ENCODE assay signal across 31 cellular contexts in the genomic region with DNA sequence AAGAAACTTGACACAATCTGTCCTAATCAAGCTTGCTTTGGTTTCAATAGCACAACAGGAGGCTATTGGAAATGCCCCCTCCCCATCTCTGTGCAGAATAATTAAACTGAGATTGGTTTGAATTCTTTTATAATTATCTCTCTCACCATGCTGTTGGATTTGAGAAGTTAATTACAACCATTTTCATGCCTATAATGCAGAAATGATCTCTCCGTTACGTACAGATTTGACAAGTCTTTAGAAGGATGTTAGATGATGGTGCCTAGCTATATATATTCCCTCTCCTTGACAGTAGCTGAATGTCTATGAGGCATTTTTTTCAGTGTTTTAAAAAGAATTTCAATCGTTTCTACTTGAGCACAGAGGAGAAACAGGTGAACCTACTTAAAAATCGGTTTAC.
"Had no signal": no experiment of that assay in that cellular context is flagged by ENCODE, and none has a peak within 500 bp of the region (broad histone marks: within the 10 kb centered on the region; RNA-seq: fewer than 3 reads in every experiment).

No MANE protein-coding gene starts in this region.

- H3K4me1 ChIP-seq: adrenal gland, breast epithelium, colonic mucosa, esophagus squamous epithelium, gastroesophageal sphincter had no signal

- H3K27me3 ChIP-seq: adrenal gland, body of pancreas, breast epithelium, cardiac muscle cell, colonic mucosa, esophagus squamous epithelium, gastroesophageal sphincter had no signal

- H3K27ac ChIP-seq: adrenal gland, body of pancreas, breast epithelium, cardiac muscle cell, colonic mucosa, epithelial cell of prostate, esophagus squamous epithelium, gastroesophageal sphincter had no signal

- DNase-seq: activated CD4-positive, alpha-beta memory T cell treated with anti-CD3 and anti-CD28 coated beads for 36 hours; activated CD4-positive, alpha-beta T cell treated with anti-CD3 and anti-CD28 coated beads for 36 hours; activated CD4-positive, alpha-beta T cell treated with anti-CD3 and anti-CD28 coated beads, Interleukin-2, amount 10 ng/mL, durations not matched to agents 24 days and 14 days; activated CD4-positive, CD25-positive, alpha-beta regulatory T cell; activated CD4-positive, CD25-positive, alpha-beta regulatory T cell treated with anti-CD3 and anti-CD28 coated beads, Interleukin-2, amount 50 U/mL, for 72 hours; activated CD8-positive, alpha-beta memory T cell treated with anti-CD3 and anti-CD28 coated beads, Interleukin-2, amount 10 ng/mL, durations not matched to agents 7 days and 5 days; activated CD8-positive, alpha-beta memory T cell treated with anti-CD3 and anti-CD28 coated beads, Interleukin-2, amount 50 U/mL, for 4 hours; activated CD8-positive, alpha-beta T cell treated with anti-CD3 and anti-CD28 coated beads, Interleukin-2, amount 10 ng/mL, durations not matched to agents 7 days and 5 days; activated effector memory CD4-positive, alpha-beta T cell treated with anti-CD3 and anti-CD28 coated beads, Interleukin-2, amount 50 U/mL, for 16 hours; activated naive CD4-positive, alpha-beta T cell treated with anti-CD3 and anti-CD28 coated beads for 36 hours; activated naive CD8-positive, alpha-beta T cell treated with anti-CD3 and anti-CD28 coated beads for 36 hours; activated naive CD8-positive, alpha-beta T cell treated with anti-CD3 and anti-CD28 coated beads, Interleukin-2, amount 50 U/mL, for 24 hours; activated T-cell treated with anti-CD3 and anti-CD28 coated beads, Interleukin-2, amount 50 U/mL, for 1 hour; activated T-cell treated with anti-CD3 and anti-CD28 coated beads, Interleukin-2, amount 50 U/mL, for 48 hours; adrenal gland; amygdala; aorta; body of pancreas; central memory CD4-positive, alpha-beta T cell; cerebellar nuclear complex; colonic mucosa; effector CD8-positive, alpha-beta T cell; esophagus squamous epithelium; foreskin melanocyte; T-helper 2 cell had no signal

- H3K9me3 ChIP-seq: adrenal gland, body of pancreas, breast epithelium, colonic mucosa, esophagus squamous epithelium, gastroesophageal sphincter had no signal

- H3K4me3 ChIP-seq: adrenal gland, body of pancreas, breast epithelium, cardiac muscle cell, colonic mucosa, esophagus squamous epithelium, gastroesophageal sphincter had no signal

- H3K36me3 ChIP-seq: adrenal gland, breast epithelium, cardiac muscle cell, colonic mucosa, esophagus squamous epithelium, gastroesophageal sphincter had no signal

- FAIRE-seq: endometrium, endothelial cell of umbilical vein had no signal
